14 cellular contexts compared by ENCODE assay signal in genomic region chr19:12984683-12985048, GRCh38. TPM values are rescaled to one million over a fixed set of nuclear protein-coding genes. Genes with fewer than 3 reads are reported as not detected.
DNase-seq lines count a peak whose midpoint lies in the region; ATAC-seq, FAIRE-seq and TF ChIP-seq lines count a peak whose summit lies in the region.
"Had no signal": no experiment of that assay in that cellular context is flagged by ENCODE, and none has a peak within 500 bp of the region (broad histone marks: within the 10 kb centered on the region; RNA-seq: fewer than 3 reads in every experiment).

No MANE protein-coding gene starts in this region.

- in situ Hi-C loops in K562 (cut with MboI) (loop anchor here (5.0 kb wide), 1 partner anchor 43 kb away; no protein-coding TSS in a partner anchor), transverse colon (cut with MboI; ENCODE audit: low pct_ligation_motif_present in 1 of 4, low pct_unique_long_range_greater_than_20kb in 1 of 4, low sequenced_read_pairs in 3 of 4) (loop anchor here (10.0 to 25.0 kb wide), 3 partner anchors 50 to 103 kb away; no protein-coding TSS in a partner anchor)

- H3K27ac Mint-ChIP-seq in natural killer cell: no peak overlapping the region
- no peak overlapping the region for H3K27ac Mint-ChIP-seq in activated naive CD4-positive, alpha-beta T cell treated with anti-CD3 and anti-CD28 coated beads, Interleukin-2, amount 50 U/mL, for 72 hours
- H3K27ac Mint-ChIP-seq: activated T-helper 17 cell treated with anti-CD3 and anti-CD28 coated beads, Interleukin-2, amount 50 U/mL, for 72 hours had no signal

- H3K9me3 Mint-ChIP-seq in natural killer cell: no peaks in the 10 kb centered on the region
- no peaks in the 10 kb centered on the region for H3K9me3 Mint-ChIP-seq in activated naive CD4-positive, alpha-beta T cell treated with anti-CD3 and anti-CD28 coated beads, Interleukin-2, amount 50 U/mL, for 72 hours
- H3K9me3 Mint-ChIP-seq: activated T-helper 17 cell treated with anti-CD3 and anti-CD28 coated beads, Interleukin-2, amount 50 U/mL, for 72 hours had no signal

- no peak for FAIRE-seq in K562 (lab: Jason Lieb, UNC)

- CTCF ChIA-PET in K562 (lab: Yijun Ruan, JAX; ENCODE audit: low intra/inter-chr PET ratio): interaction anchor here (1.1 to 2.2 kb wide), 2 partner anchors 48 to 110 kb away, joined by 4 to 10 read pairs; no protein-coding TSS in a partner anchor

- POLR2A ChIA-PET in K562 (lab: Yijun Ruan, JAX): interaction anchor here (0.9 to 1.4 kb wide), 4 partner anchors 37 to 111 kb away, joined by 3 to 6 read pairs (median 4); no protein-coding TSS in a partner anchor

- DNase-seq in Right ventricle myocardium superior (no peak), Right ventricle myocardium inferior (ENCODE audit: missing footprints) (no peak), K562 (ENCODE audit: extremely low read depth in 1 of 4, low spot score in 3 of 4) (peak in 1 of 4 experiments; percentile 24), natural killer cell (peak; percentile 40), transverse colon (no peak), activated T-cell treated with anti-CD3 and anti-CD28 coated beads for 4 hours (no peak), ecto neural progenitor cell (ENCODE audit: low spot score) (no peak)
- no peak for DNase-seq in activated naive CD4-positive, alpha-beta T cell treated with anti-CD3 and anti-CD28 coated beads, Interleukin-2, amount 50 U/mL, for 72 hours (ENCODE audit: low spot score in 2 of 2)
- DNase-seq: T-helper 1 cell had no signal

- peaks cover 0 to 5% of the 10 kb centered on the region in 2 donors for H3K4me1 Mint-ChIP-seq in natural killer cell
- H3K4me1 Mint-ChIP-seq: activated T-helper 17 cell treated with anti-CD3 and anti-CD28 coated beads, Interleukin-2, amount 50 U/mL, for 72 hours had no signal

- no peak for TF ChIP-seq RAD21 in K562 (CRISPR knock-in tag; conservative IDR thresholded peaks at IDR 0.05 in 1 of 2, IDR thresholded peaks at IDR 0.05 in 1 of 2)

- H3K4me1 ChIP-seq in K562 (replicated peaks in 1 of 2; ENCODE audit: control insufficient read depth in 2 of 2, insufficient read depth in 2 of 2, low read length in 2 of 2) (peaks cover 21 to 48% of the 10 kb centered on the region in 2 experiments; a peak in 4 of 5 replicates), transverse colon (peaks cover 5 to 21% (median 18%) of the 10 kb centered on the region in 4 donors)

- H3K79me2 ChIP-seq in K562 (ENCODE audit: control insufficient read depth, insufficient read depth, low read length): no peaks in the 10 kb centered on the region

- no peaks in the 10 kb centered on the region for H3K9me1 ChIP-seq in K562 (ENCODE audit: control insufficient read depth, insufficient read depth, low read length)

- H3K4me3 ChIP-seq in K562 (no peak overlapping the region), transverse colon (no peak overlapping the region)

- BruUV-seq in K562 (replicated peaks; lab: Mats Ljungman, UMichigan): no TSS peak

- no peaks in the 10 kb centered on the region for H3K9me3 ChIP-seq in K562 (replicated peaks; ENCODE audit: control insufficient read depth, insufficient read depth, low read depth, low read length)
- no peaks in the 10 kb centered on the region for H3K9me3 ChIP-seq in transverse colon

- intact Hi-C loops in Right ventricle myocardium superior (cut with DNase I): no loop called here
- intact Hi-C loops in Right ventricle myocardium inferior (cut with DNase I): loop anchor here (2.0 kb wide), 1 partner anchor 46 kb away; no protein-coding TSS in a partner anchor
- intact Hi-C loops in K562 (cut with micrococcal nuclease): no loop called here
- intact Hi-C loops in natural killer cell (cut with micrococcal nuclease): loop anchor here (1.0 to 2.0 kb wide), 3 partner anchors 30 to 116 kb away; no protein-coding TSS in a partner anchor
- intact Hi-C loops in transverse colon (cut with DNase I; ENCODE audit: low total_unique reads): no loop called here

- peak overlapping the region; percentile 32 for H3K4me3 Mint-ChIP-seq in natural killer cell
- H3K4me3 Mint-ChIP-seq: activated T-helper 17 cell treated with anti-CD3 and anti-CD28 coated beads, Interleukin-2, amount 50 U/mL, for 72 hours had no signal

- TF ChIP-seq EP300 in K562 (IDR thresholded peaks at IDR 0.05; ENCODE audit: low read length) (no peak), transverse colon (IDR thresholded peaks at IDR 0.05; ENCODE audit: low read depth) (no peak)

- peak overlapping the region; percentile 65; the same call in 1 of the 2 replicates for H3K4me2 ChIP-seq in K562 (ENCODE audit: insufficient read depth, low read length)

- peaks cover 0 to 3% of the 10 kb centered on the region in 2 donors for H3K27me3 Mint-ChIP-seq in natural killer cell (ENCODE audit: low read depth in 2 of 2)

- peak; percentile 12 for ATAC-seq in Right ventricle myocardium superior (ENCODE audit: poor library complexity)
- no peak for ATAC-seq in Right ventricle myocardium inferior
- ATAC-seq in K562: peak; percentile 15
- peak; percentile 0 to 8 (median 1) for ATAC-seq in natural killer cell
- no peak for ATAC-seq in activated naive CD4-positive, alpha-beta T cell treated with anti-CD3 and anti-CD28 coated beads, Interleukin-2, amount 50 U/mL, for 72 hours

- no peaks in the 10 kb centered on the region for H3K36me3 Mint-ChIP-seq in natural killer cell
- no peaks in the 10 kb centered on the region for H3K36me3 Mint-ChIP-seq in activated naive CD4-positive, alpha-beta T cell treated with anti-CD3 and anti-CD28 coated beads, Interleukin-2, amount 50 U/mL, for 72 hours

- TF ChIP-seq POLR2A in K562 (conservative IDR thresholded peaks at IDR 0.05) (no peak), transverse colon (IDR thresholded peaks at IDR 0.05) (no peak)

- H3K27ac ChIP-seq in K562 (ENCODE audit: extremely low read depth, low read depth, low read length) (no peak overlapping the region; the same call in 2 of the 3 replicates), transverse colon (peak overlapping the region; percentile 37 to 72 (median 67))

- H3K27me3 ChIP-seq in K562 (ENCODE audit: control insufficient read depth in 2 of 2, insufficient read depth in 2 of 2, low read length in 2 of 2) (no peaks in the 10 kb centered on the region), transverse colon (no peaks in the 10 kb centered on the region)

- H3K9ac ChIP-seq in K562 (ENCODE audit: insufficient read depth in 1 of 2, low read depth in 2 of 2, low read length in 2 of 2): peak overlapping the region; percentile 3 to 84; a peak in 2 of 4 replicates

- TF ChIP-seq CTCF in K562 (IDR thresholded peaks at IDR 0.05 in 2 of 3, conservative IDR thresholded peaks at IDR 0.05 in 1 of 3; ENCODE audit: insufficient read depth in 2 of 3, low read depth in 1 of 3, low read length in 3 of 3) (no peak), natural killer cell (IDR thresholded peaks at IDR 0.05) (no peak), transverse colon (IDR thresholded peaks at IDR 0.05) (no peak)

- H4K20me1 ChIP-seq in K562 (replicated peaks; ENCODE audit: control insufficient read depth, insufficient read depth, low read length): no peaks in the 10 kb centered on the region

- peak overlapping the region; percentile 80 for H2AFZ ChIP-seq in K562 (ENCODE audit: low read depth, low read length)

- H3K36me3 ChIP-seq in K562 (ENCODE audit: control insufficient read depth, insufficient read depth, low read length) (no peaks in the 10 kb centered on the region), transverse colon (no peaks in the 10 kb centered on the region)

- WGBS in K562 (ENCODE audit: insufficient coverage, low coverage, missing lambda C conversion rate): 30% methylated on average over 9 of the region's 10 CpGs
- 19% methylated on average over 8 of the region's 10 CpGs; no CpG with 5 or more reads in 1 of the 2 donors for WGBS in transverse colon (ENCODE audit: low coverage in 1 of 2), 2 donors

RNA-seq across cellular contexts. Expression of gene NFIX, which starts 10.6 kb away (rescaled TPM):
- total RNA-seq in Right ventricle myocardium superior (160 TPM), Right ventricle myocardium inferior (159 TPM), K562 (2014; rRNA removed) (5.4 and 7.7 TPM in 2 replicates), K562 (2014; rRNA removed; fragmentation: Illumina TruSeq; extraction: Trizol) (2.3 and 6.4 TPM in 2 replicates), K562 (2015; rRNA removed; fragmentation: Illumina TruSeq; extraction: Trizol) (3.1 and 3.8 TPM in 2 replicates), K562 (2021) (23.1 and 26.8 TPM in 2 replicates), natural killer cell (1 to 10 TPM in 2 of 3 donors, under 1 TPM in 1; 0.61 to 2.1 (median 1.3) TPM), transverse colon (10 to 100 TPM; 25.4 to 53.1 (median 29.3) TPM)
- 18.3 and 47.5 TPM in 2 replicates for total RNA-seq in K562 (2011; cell fraction: chromatin; rRNA removed; ENCODE audit: low replicate concordance)
- 13.6 and 14.8 TPM in 2 replicates for total RNA-seq in K562 (2011; cell fraction: nucleolus; rRNA removed)
- 10.4 and 11.4 TPM in 2 replicates for total RNA-seq in K562 (2011; cell fraction: nucleoplasm; rRNA removed)
- polyA plus RNA-seq in K562 (2011; rRNA removed) (2.9 and 5.6 TPM in 2 replicates), K562 (2014; fragmentation: Illumina TruSeq; extraction: Trizol) (7.7 and 9.2 TPM in 2 replicates), K562 (2014; fragmentation: Nextera tagmentation; extraction: Ambion mirVana) (under 1 TPM; 0.28 to 0.34 TPM), K562 (2014; rRNA removed) (6.8 and 7.2 TPM in 2 replicates)
- polyA plus RNA-seq in K562 (2011; cell fraction: cytosol; rRNA removed): 3.2 and 3.6 TPM in 2 replicates
- 10.1 and 10.4 TPM in 2 replicates for polyA plus RNA-seq in K562 (2011; cell fraction: nucleus; rRNA removed)
- 8.7 and 9.6 TPM in 2 replicates for polyA plus RNA-seq in K562 (2012)
- polyA minus RNA-seq in K562 (2011; rRNA and poly(A)+ RNA removed): 2.8 and 3.1 TPM in 2 replicates
- polyA minus RNA-seq in K562 (2011; cell fraction: cytosol; rRNA and poly(A)+ RNA removed): 7.3 and 7.8 TPM in 2 replicates
- polyA minus RNA-seq in K562 (2011; cell fraction: nucleus; rRNA and poly(A)+ RNA removed): 5.7 and 7.9 TPM in 2 replicates
- total RNA-seq in activated naive CD4-positive, alpha-beta T cell treated with anti-CD3 and anti-CD28 coated beads, Interleukin-2, amount 50 U/mL, for 72 hours: 1 to 10 TPM; 1.8 to 5.4 TPM

RNA-seq across cellular contexts. Expression of gene DAND5, which starts 15.3 kb away (rescaled TPM):
- total RNA-seq in Right ventricle myocardium superior (9.1 TPM), Right ventricle myocardium inferior (9.9 TPM), K562 (2014; rRNA removed) (0.27 and 0.82 TPM in 2 replicates), K562 (2014; rRNA removed; fragmentation: Illumina TruSeq; extraction: Trizol) (0.38 and 0.40 TPM in 2 replicates), K562 (2015; rRNA removed; fragmentation: Illumina TruSeq; extraction: Trizol) (0.22 and 0.23 TPM in 2 replicates), K562 (2021) (0.74 and 0.78 TPM in 2 replicates), natural killer cell (not detected), transverse colon (under 1 TPM in 2 of 4 donors, not detected in 2; 0.27 to 0.32 TPM)
- total RNA-seq in K562 (2011; cell fraction: chromatin; rRNA removed; ENCODE audit: low replicate concordance): 2.2 and 4.9 TPM in 2 replicates
- 2.3 and 2.4 TPM in 2 replicates for total RNA-seq in K562 (2011; cell fraction: nucleolus; rRNA removed)
- total RNA-seq in K562 (2011; cell fraction: nucleoplasm; rRNA removed): 2.3 and 3.3 TPM in 2 replicates
- polyA plus RNA-seq in K562 (2011; rRNA removed) (0.60 and 0.89 TPM in 2 replicates), K562 (2014; fragmentation: Illumina TruSeq; extraction: Trizol) (0.71 and 0.83 TPM in 2 replicates), K562 (2014; fragmentation: Nextera tagmentation; extraction: Ambion mirVana) (under 1 TPM; 0.42 to 0.63 TPM), K562 (2014; rRNA removed) (0.50 and 0.66 TPM in 2 replicates)
- 0.71 and 0.72 TPM in 2 replicates for polyA plus RNA-seq in K562 (2011; cell fraction: cytosol; rRNA removed)
- polyA plus RNA-seq in K562 (2011; cell fraction: nucleus; rRNA removed): 1.9 and 3.0 TPM in 2 replicates
- polyA plus RNA-seq in K562 (2012): 0.43 and 0.97 TPM in 2 replicates
- polyA minus RNA-seq in K562 (2011; rRNA and poly(A)+ RNA removed): 0.18 and 0.28 TPM in 2 replicates
- 0.48 TPM in 1 of 2 replicates, not detected in the other for polyA minus RNA-seq in K562 (2011; cell fraction: cytosol; rRNA and poly(A)+ RNA removed)
- polyA minus RNA-seq in K562 (2011; cell fraction: nucleus; rRNA and poly(A)+ RNA removed): 0.33 TPM in 1 of 2 replicates, not detected in the other
- total RNA-seq in activated naive CD4-positive, alpha-beta T cell treated with anti-CD3 and anti-CD28 coated beads, Interleukin-2, amount 50 U/mL, for 72 hours: 1 to 10 TPM in 1 of 2 donors, under 1 TPM in 1; 0.31 to 1.3 TPM
- total RNA-seq: bronchial epithelial cell, Daoy had no signal
- polyA plus RNA-seq: AG04450, esophagus had no signal

RNA-seq across cellular contexts. Expression of gene GADD45GIP1, which starts 27.6 kb away (rescaled TPM):
- total RNA-seq in Right ventricle myocardium superior (31.1 TPM), Right ventricle myocardium inferior (33.7 TPM), K562 (2014; rRNA removed) (143 and 161 TPM in 2 replicates), K562 (2014; rRNA removed; fragmentation: Illumina TruSeq; extraction: Trizol) (9.1 and 12.9 TPM in 2 replicates), K562 (2015; rRNA removed; fragmentation: Illumina TruSeq; extraction: Trizol) (39.5 and 40.1 TPM in 2 replicates), K562 (2021) (47.3 and 48.8 TPM in 2 replicates), natural killer cell (1 to 10 TPM; 5.3 to 7.1 (median 5.7) TPM), transverse colon (10 to 100 TPM; 28.6 to 55.0 (median 33.6) TPM)
- total RNA-seq in K562 (2011; cell fraction: chromatin; rRNA removed; ENCODE audit: low replicate concordance): 2.1 and 5.5 TPM in 2 replicates
- 10.1 and 11.0 TPM in 2 replicates for total RNA-seq in K562 (2011; cell fraction: nucleolus; rRNA removed)
- total RNA-seq in K562 (2011; cell fraction: nucleoplasm; rRNA removed): 7.2 TPM in 2 replicates
- polyA plus RNA-seq in K562 (2011; rRNA removed) (29.2 and 30.4 TPM in 2 replicates), K562 (2014; fragmentation: Illumina TruSeq; extraction: Trizol) (11.5 and 20.3 TPM in 2 replicates), K562 (2014; fragmentation: Nextera tagmentation; extraction: Ambion mirVana) (1 to 10 TPM; 5.1 to 6.8 TPM), K562 (2014; rRNA removed) (114 and 122 TPM in 2 replicates)
- 29.3 and 72.0 TPM in 2 replicates for polyA plus RNA-seq in K562 (2011; cell fraction: cytosol; rRNA removed)
- 15.3 and 17.2 TPM in 2 replicates for polyA plus RNA-seq in K562 (2011; cell fraction: nucleus; rRNA removed)
- 35.2 and 43.7 TPM in 2 replicates for polyA plus RNA-seq in K562 (2012)
- polyA minus RNA-seq in K562 (2011; rRNA and poly(A)+ RNA removed): 4.2 and 6.1 TPM in 2 replicates
- 9.9 and 13.6 TPM in 2 replicates for polyA minus RNA-seq in K562 (2011; cell fraction: cytosol; rRNA and poly(A)+ RNA removed)
- 4.6 and 5.3 TPM in 2 replicates for polyA minus RNA-seq in K562 (2011; cell fraction: nucleus; rRNA and poly(A)+ RNA removed)
- 10 to 100 TPM in 1 of 2 donors, 1 to 10 TPM in 1; 7.7 to 26.7 TPM for total RNA-seq in activated naive CD4-positive, alpha-beta T cell treated with anti-CD3 and anti-CD28 coated beads, Interleukin-2, amount 50 U/mL, for 72 hours

RNA-seq across cellular contexts. Expression of gene RAD23A, which starts 39.0 kb away (rescaled TPM):
- 174 TPM for total RNA-seq in Right ventricle myocardium superior
- total RNA-seq in Right ventricle myocardium inferior: 171 TPM
- total RNA-seq in K562 (2011; cell fraction: chromatin; rRNA removed; ENCODE audit: low replicate concordance): 62.5 and 156 TPM in 2 replicates
- 117 and 120 TPM in 2 replicates for total RNA-seq in K562 (2011; cell fraction: nucleolus; rRNA removed)
- 89.2 and 96.1 TPM in 2 replicates for total RNA-seq in K562 (2011; cell fraction: nucleoplasm; rRNA removed)
- total RNA-seq in K562 (2014; rRNA removed): 181 and 279 TPM in 2 replicates
- total RNA-seq in K562 (2014; rRNA removed; fragmentation: Illumina TruSeq; extraction: Trizol): 47.8 and 56.5 TPM in 2 replicates
- total RNA-seq in K562 (2015; rRNA removed; fragmentation: Illumina TruSeq; extraction: Trizol): 102 and 103 TPM in 2 replicates
- 143 and 155 TPM in 2 replicates for total RNA-seq in K562 (2021)
- polyA plus RNA-seq in K562 (2011; rRNA removed): 44.1 and 61.2 TPM in 2 replicates
- polyA plus RNA-seq in K562 (2011; cell fraction: cytosol; rRNA removed): 93.6 and 155 TPM in 2 replicates
- 108 and 152 TPM in 2 replicates for polyA plus RNA-seq in K562 (2011; cell fraction: nucleus; rRNA removed)
- polyA plus RNA-seq in K562 (2012): 184 and 224 TPM in 2 replicates
- 179 and 212 TPM in 2 replicates for polyA plus RNA-seq in K562 (2014; fragmentation: Illumina TruSeq; extraction: Trizol)
- polyA plus RNA-seq in K562 (2014; fragmentation: Nextera tagmentation; extraction: Ambion mirVana): 10 to 100 TPM in 1 of 2 experiments, 1 to 10 TPM in 1; 9.5 to 40.4 TPM
- polyA plus RNA-seq in K562 (2014; rRNA removed): 101 and 127 TPM in 2 replicates
- 33.9 and 34.4 TPM in 2 replicates for polyA minus RNA-seq in K562 (2011; rRNA and poly(A)+ RNA removed)
- polyA minus RNA-seq in K562 (2011; cell fraction: cytosol; rRNA and poly(A)+ RNA removed): 98.0 and 181 TPM in 2 replicates
- polyA minus RNA-seq in K562 (2011; cell fraction: nucleus; rRNA and poly(A)+ RNA removed): 31.2 and 37.4 TPM in 2 replicates
- 10 to 100 TPM; 79.2 to 81.2 (median 80.3) TPM for total RNA-seq in natural killer cell
- total RNA-seq in transverse colon: 10 to 100 TPM; 57.9 to 87.9 (median 75.9) TPM
- total RNA-seq in activated naive CD4-positive, alpha-beta T cell treated with anti-CD3 and anti-CD28 coated beads, Interleukin-2, amount 50 U/mL, for 72 hours: 100 to 1,000 TPM; 146 to 207 TPM

RNA-seq across cellular contexts. Expression of gene CALR, which starts 46.3 kb away (rescaled TPM):
- 378 TPM for total RNA-seq in Right ventricle myocardium superior
- 496 TPM for total RNA-seq in Right ventricle myocardium inferior
- total RNA-seq in K562 (2011; cell fraction: chromatin; rRNA removed; ENCODE audit: low replicate concordance): 1,154 and 1,519 TPM in 2 replicates
- 2,017 and 2,086 TPM in 2 replicates for total RNA-seq in K562 (2011; cell fraction: nucleolus; rRNA removed)
- total RNA-seq in K562 (2011; cell fraction: nucleoplasm; rRNA removed): 1,334 and 1,801 TPM in 2 replicates
- total RNA-seq in K562 (2014; rRNA removed): 673 and 912 TPM in 2 replicates
- 473 and 509 TPM in 2 replicates for total RNA-seq in K562 (2014; rRNA removed; fragmentation: Illumina TruSeq; extraction: Trizol)
- total RNA-seq in K562 (2015; rRNA removed; fragmentation: Illumina TruSeq; extraction: Trizol): 794 and 811 TPM in 2 replicates
- 730 and 790 TPM in 2 replicates for total RNA-seq in K562 (2021)
- polyA plus RNA-seq in K562 (2011; rRNA removed): 628 and 644 TPM in 2 replicates
- polyA plus RNA-seq in K562 (2011; cell fraction: cytosol; rRNA removed): 488 and 529 TPM in 2 replicates
- polyA plus RNA-seq in K562 (2011; cell fraction: nucleus; rRNA removed): 369 and 585 TPM in 2 replicates
- polyA plus RNA-seq in K562 (2012): 684 and 846 TPM in 2 replicates
- 643 and 731 TPM in 2 replicates for polyA plus RNA-seq in K562 (2014; fragmentation: Illumina TruSeq; extraction: Trizol)
- 100 to 1,000 TPM; 126 to 147 TPM for polyA plus RNA-seq in K562 (2014; fragmentation: Nextera tagmentation; extraction: Ambion mirVana)
- 642 and 658 TPM in 2 replicates for polyA plus RNA-seq in K562 (2014; rRNA removed)
- polyA minus RNA-seq in K562 (2011; rRNA and poly(A)+ RNA removed): 673 and 889 TPM in 2 replicates
- 377 and 404 TPM in 2 replicates for polyA minus RNA-seq in K562 (2011; cell fraction: cytosol; rRNA and poly(A)+ RNA removed)
- 138 and 244 TPM in 2 replicates for polyA minus RNA-seq in K562 (2011; cell fraction: nucleus; rRNA and poly(A)+ RNA removed)
- 100 to 1,000 TPM; 588 to 813 (median 763) TPM for total RNA-seq in natural killer cell
- total RNA-seq in transverse colon: 100 to 1,000 TPM; 181 to 444 (median 317) TPM
- total RNA-seq in activated naive CD4-positive, alpha-beta T cell treated with anti-CD3 and anti-CD28 coated beads, Interleukin-2, amount 50 U/mL, for 72 hours: 100 to 1,000 TPM; 505 to 624 TPM

Comparison
In these comparisons a context has a peak if more than half of its experiments do, and no peak if none do; other contexts are left out.
1. ATAC-seq: peak in Right ventricle myocardium superior (single experiment), K562 (single experiment) and natural killer cell (3 of 3); none in Right ventricle myocardium inferior (single experiment) and activated naive CD4-positive, alpha-beta T cell treated with anti-CD3 and anti-CD28 coated beads, Interleukin-2, amount 50 U/mL, for 72 hours (0 of 2).
2. intact Hi-C loops: an anchor here in Right ventricle myocardium inferior (2.0 kb wide) and natural killer cell (1.0 to 2.0 kb wide); none called in Right ventricle myocardium superior, K562 and transverse colon.